10 cellular contexts compared by ENCODE assay signal in the genomic region with DNA sequence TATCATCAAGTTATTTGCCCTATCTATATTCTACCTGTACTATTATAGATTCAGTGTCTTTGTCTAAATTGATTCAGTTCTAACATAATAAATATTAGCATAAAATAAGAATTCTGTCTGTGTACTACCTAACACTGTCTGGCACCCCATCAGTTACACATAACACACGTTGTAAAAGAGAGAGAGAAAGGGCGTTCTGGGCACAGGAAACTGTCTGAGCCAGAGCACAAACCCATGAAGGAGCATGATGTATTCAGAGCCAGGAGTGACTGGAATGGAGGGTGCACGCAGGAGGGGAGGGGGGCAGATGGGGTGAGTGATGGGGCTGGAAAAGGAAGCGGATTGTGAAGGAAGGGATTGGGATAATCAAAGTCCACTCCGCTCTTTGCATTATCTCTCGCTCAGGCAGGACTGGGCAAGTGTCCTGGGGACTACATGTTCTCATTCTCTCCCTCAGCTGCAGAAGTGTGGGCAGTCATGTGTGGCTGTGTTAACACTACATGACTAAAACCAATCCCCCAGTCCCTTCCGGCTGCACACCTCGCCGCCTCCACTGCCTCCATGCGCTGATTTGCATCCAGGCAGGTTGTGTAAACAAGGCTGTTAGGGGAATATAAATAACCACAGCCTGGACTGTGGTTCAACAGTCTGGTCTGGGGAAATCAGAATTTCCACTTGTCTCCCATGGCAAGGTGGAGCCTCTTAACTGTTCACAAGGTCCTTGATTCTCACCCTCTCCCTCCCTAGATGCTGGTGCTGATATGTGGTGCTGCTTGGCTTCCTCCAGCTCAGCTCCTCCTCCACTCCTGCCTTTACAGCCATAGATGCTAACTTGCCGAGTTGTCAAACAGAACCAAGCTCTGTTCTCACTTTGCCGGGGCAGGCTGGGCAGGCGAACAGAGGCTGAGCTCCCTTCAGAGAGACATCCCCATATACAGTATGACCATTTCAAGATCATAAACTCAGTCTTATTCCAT.
DNase-seq lines count a peak whose midpoint lies in the region; ATAC-seq lines count a peak whose summit lies in the region.
"Had no signal": no experiment of that assay in that cellular context is flagged by ENCODE, and none has a peak within 500 bp of the region (broad histone marks: within the 10 kb centered on the region; RNA-seq: fewer than 3 reads in every experiment).

No MANE protein-coding gene starts in this region.

- H3K36me3 Mint-ChIP-seq in activated CD4-positive, alpha-beta T cell treated with anti-CD3 and anti-CD28 coated beads for 36 hours (ENCODE audit: low read depth) = no peaks in the 10 kb centered on the region

- DNase-seq in NCI-H2081 (lab: John Stamatoyannopoulos, UW) = peak; percentile 49 to 83
- DNase-seq in posterior cingulate gyrus = peak in 8 of 10 donors; percentile 36 to 92 (median 50)
- DNase-seq in activated CD4-positive, alpha-beta T cell treated with anti-CD3 and anti-CD28 coated beads for 36 hours = no peak
- DNase-seq in cortex of kidney (lab: John Stamatoyannopoulos, UW) = no peak
- DNase-seq in AML-193 (lab: John Stamatoyannopoulos, UW) = no peak
- DNase-seq in SKM-1 (lab: John Stamatoyannopoulos, UW; ENCODE audit: unreplicated experiment) = no peak
- DNase-seq: activated CD4-positive, CD25-positive, alpha-beta regulatory T cell had no signal

- CTCF ChIA-PET in activated CD4-positive, alpha-beta T cell treated with anti-CD3 and anti-CD28 coated beads for 36 hours (lab: Charles Lee) = no interaction called here

- H3K4me1 Mint-ChIP-seq in activated CD4-positive, alpha-beta T cell treated with anti-CD3 and anti-CD28 coated beads for 36 hours = no peaks in the 10 kb centered on the region

- no peak overlapping the region for H3K4me3 Mint-ChIP-seq in activated CD4-positive, alpha-beta T cell treated with anti-CD3 and anti-CD28 coated beads for 36 hours
- H3K4me3 Mint-ChIP-seq: dendritic cell treated with granulocyte-macrophage colony-stimulating factor and Interleukin-4, amounts not matched to agents 40 ng/mL and 50 ng/mL, for 4 days had no signal

- ATAC-seq in GM19025 (IDR thresholded peaks at IDR 0.05; ENCODE audit: low read depth, unreplicated experiment) = peak; percentile 96
- ATAC-seq in HG02759 (IDR thresholded peaks at IDR 0.05; ENCODE audit: unreplicated experiment) = peak; percentile 100
- no peak for ATAC-seq in activated CD4-positive, alpha-beta T cell treated with anti-CD3 and anti-CD28 coated beads for 36 hours

- no peaks in the 10 kb centered on the region for H3K9me3 Mint-ChIP-seq in activated CD4-positive, alpha-beta T cell treated with anti-CD3 and anti-CD28 coated beads for 36 hours (ENCODE audit: low read depth)
- H3K9me3 Mint-ChIP-seq: dendritic cell treated with granulocyte-macrophage colony-stimulating factor and Interleukin-4, amounts not matched to agents 40 ng/mL and 50 ng/mL, for 4 days had no signal

- intact Hi-C loops in posterior cingulate gyrus (cut with DNase I) = no loop called here
- intact Hi-C loops in activated CD4-positive, alpha-beta T cell treated with anti-CD3 and anti-CD28 coated beads for 36 hours (cut with DNase I, micrococcal nuclease) = no loop called here

- POLR2A ChIA-PET in activated CD4-positive, alpha-beta T cell treated with anti-CD3 and anti-CD28 coated beads for 36 hours (lab: Charles Lee) = interaction anchor here (0.6 kb wide), 1 partner anchor 1671 kb away, joined by 6 read pairs; no protein-coding TSS in a partner anchor

- H3K27ac Mint-ChIP-seq in activated CD4-positive, alpha-beta T cell treated with anti-CD3 and anti-CD28 coated beads for 36 hours = no peak overlapping the region
- H3K27ac Mint-ChIP-seq: dendritic cell treated with granulocyte-macrophage colony-stimulating factor and Interleukin-4, amounts not matched to agents 40 ng/mL and 50 ng/mL, for 4 days had no signal

- H3K27me3 Mint-ChIP-seq in activated CD4-positive, alpha-beta T cell treated with anti-CD3 and anti-CD28 coated beads for 36 hours = no peaks in the 10 kb centered on the region
- H3K27me3 Mint-ChIP-seq: dendritic cell treated with granulocyte-macrophage colony-stimulating factor and Interleukin-4, amounts not matched to agents 40 ng/mL and 50 ng/mL, for 4 days had no signal

Comparison
In these comparisons a context has a peak if more than half of its experiments do, and no peak if none do; other contexts are left out.
1. DNase-seq: peak in NCI-H2081 (2 of 2) and posterior cingulate gyrus (8 of 10); none in activated CD4-positive, alpha-beta T cell treated with anti-CD3 and anti-CD28 coated beads for 36 hours (single experiment), cortex of kidney (single experiment), AML-193 (0 of 2) and SKM-1 (single experiment).